8 cellular contexts compared by ENCODE assay signal in genomic region chr6:166005846-166006592, GRCh38.
DNase-seq lines count a peak whose midpoint lies in the region; ATAC-seq, FAIRE-seq and TF ChIP-seq lines count a peak whose summit lies in the region.

No MANE protein-coding gene starts in this region.

- H2AFZ ChIP-seq in ACC112 (ENCODE audit: low read length, unreplicated experiment), result peak overlapping the region; percentile 53

- H3K9ac ChIP-seq in duodenal mucosa (ENCODE audit: low read depth in 1 of 2, low read length in 2 of 2), result no peak overlapping the region

- H3K27ac ChIP-seq in ACC112 (ENCODE audit: low read depth, low read length) (peak overlapping the region; percentile 81), duodenal mucosa (ENCODE audit: low read depth, low read length) (peak overlapping the region; percentile 42)

- TF ChIP-seq POLR2A in GM12891 (IDR thresholded peaks at IDR 0.05; ENCODE audit: low read depth, low read length), result no peak

- H3K4me3 ChIP-seq in ACC112 (ENCODE audit: low read depth, low read length), result peak overlapping the region; percentile 66
- H3K4me3 ChIP-seq in duodenal mucosa (ENCODE audit: low read depth in 1 of 2, low read length in 2 of 2), result peak overlapping the region in 1 of 2 donors; percentile 32

- H3K36me3 ChIP-seq in ACC112 (ENCODE audit: insufficient read depth, low read length) (no peaks in the 10 kb centered on the region), duodenal mucosa (ENCODE audit: control insufficient read depth in 1 of 2, insufficient read depth in 2 of 2, low read length in 2 of 2) (no peaks in the 10 kb centered on the region)

- H3K4me1 ChIP-seq in ACC112 (ENCODE audit: control insufficient read depth, insufficient read depth, low read length, unreplicated experiment) (peaks cover 28% of the 10 kb centered on the region), duodenal mucosa (ENCODE audit: control insufficient read depth in 1 of 2, insufficient read depth in 2 of 2, low read length in 2 of 2) (peaks cover 0 to 16% of the 10 kb centered on the region in 2 donors)

- FAIRE-seq in GM12891 (lab: Jason Lieb, UNC), result no peak

- no peaks in the 10 kb centered on the region for H3K9me3 ChIP-seq in duodenal mucosa (ENCODE audit: control insufficient read depth in 1 of 2, low read length in 2 of 2)

- no peak for ATAC-seq in HG03439 (IDR thresholded peaks at IDR 0.05; ENCODE audit: unreplicated experiment)
- no peak for ATAC-seq in activated CD4-positive, CD25-positive, alpha-beta regulatory T cell treated with anti-CD3 and anti-CD28 coated beads, Interleukin-2, amount 50 U/mL, for 24 hours

- peaks cover 7% of the 10 kb centered on the region; the same call in 1 of the 2 replicates for H3K27me3 ChIP-seq in ACC112 (ENCODE audit: insufficient read depth, low read length)
- H3K27me3 ChIP-seq in duodenal mucosa (ENCODE audit: control insufficient read depth in 1 of 2, insufficient read depth in 2 of 2, low read length in 2 of 2), result peaks cover 35 to 38% of the 10 kb centered on the region in 2 donors

- DNase-seq in NCI-H1436 (lab: John Stamatoyannopoulos, UW), result peak; percentile 77
- peak; percentile 63 for DNase-seq in mucosa of gallbladder (ENCODE audit: low spot score)
- no peak for DNase-seq in GM12891 (ENCODE audit: insufficient read length, low spot score)
- DNase-seq in SKM-1 (lab: John Stamatoyannopoulos, UW; ENCODE audit: unreplicated experiment), result no peak

- H3K79me2 ChIP-seq in ACC112 (ENCODE audit: control insufficient read depth, insufficient read depth, low read length, unreplicated experiment), result no peaks in the 10 kb centered on the region

TF ChIP-seq in GM12891, 5 proteins besides CTCF, POLR2A, EP300 and RAD21:
- TF ChIP-seq PAX5 (IDR thresholded peaks at IDR 0.05; ENCODE audit: insufficient read depth, low read length, severe bottlenecking), result no peak
- no peak for TF ChIP-seq TAF1 (IDR thresholded peaks at IDR 0.05; ENCODE audit: low read depth, low read length)
- TF ChIP-seq POU2F2 (IDR thresholded peaks at IDR 0.05; ENCODE audit: low read depth, low read length), result no peak
- no peak for TF ChIP-seq SPI1 (IDR thresholded peaks at IDR 0.05; ENCODE audit: low read depth, low read length)
- TF ChIP-seq POLR2AphosphoS5 (IDR thresholded peaks at IDR 0.05; ENCODE audit: low read depth, low read length), result no peak

Comparison
In these comparisons a context has a peak if more than half of its experiments do, and no peak if none do; other contexts are left out.
1. DNase-seq: peak in NCI-H1436 (single experiment) and mucosa of gallbladder (single experiment); none in GM12891 (single experiment) and SKM-1 (single experiment).